Comparison of ENCODE assay signal across 22 cellular contexts in genomic region chr1:46219551-46220520, GRCh38. TPM values are rescaled to one million over a fixed set of nuclear protein-coding genes. Genes with fewer than 3 reads are reported as not detected.
DNase-seq lines count a peak whose midpoint lies in the region; ATAC-seq, FAIRE-seq and TF ChIP-seq lines count a peak whose summit lies in the region.
"Had no signal": no experiment of that assay in that cellular context is flagged by ENCODE, and none has a peak within 500 bp of the region (broad histone marks: within the 10 kb centered on the region; RNA-seq: fewer than 3 reads in every experiment).

No MANE protein-coding gene starts in this region.

- H3K79me2 ChIP-seq in HCT116 (ENCODE audit: insufficient read depth, low read length) (no peaks in the 10 kb centered on the region), K562 (ENCODE audit: control insufficient read depth, insufficient read depth, low read length) (no peaks in the 10 kb centered on the region), neural cell (replicated peaks; ENCODE audit: insufficient read depth, low read length) (no peaks in the 10 kb centered on the region)

- H3K9ac ChIP-seq in HCT116 (ENCODE audit: low read length): no peak overlapping the region
- peak overlapping the region in 1 of 2 experiments; percentile 76; a peak in 2 of 4 replicates for H3K9ac ChIP-seq in K562 (ENCODE audit: insufficient read depth in 1 of 2, low read depth in 2 of 2, low read length in 2 of 2)
- peak overlapping the region; percentile 31 for H3K9ac ChIP-seq in neural cell (ENCODE audit: low read length)

- FAIRE-seq in K562 (lab: Jason Lieb, UNC): no peak
- FAIRE-seq: bronchial epithelial cell, GM12891, small intestine had no signal

- H3K4me3 ChIP-seq in HCT116 (replicated peaks in 1 of 2; ENCODE audit: low read depth in 1 of 2, low read length in 2 of 2) (peak overlapping the region; percentile 1 to 30; a peak in 3 of 4 replicates), K562 (no peak overlapping the region), neural cell (ENCODE audit: low read length) (peak overlapping the region; percentile 47), ovary (no peak overlapping the region)

- DNase-seq in DMS79 treated with DMSO at 0.1 percent for 48 hours (lab: John Stamatoyannopoulos, UW) (peak; percentile 24), HCT116 (ENCODE audit: low read depth, low spot score) (no peak), K562 (ENCODE audit: extremely low read depth in 1 of 4, low spot score in 3 of 4) (no peak), hippocampal formation (lab: John Stamatoyannopoulos, UW) (no peak), ovary (no peak)
- DNase-seq: Caco-2; GF-D8; immature natural killer cell; NCI-H1417; SIG-M5; small intestine; stimulated activated CD4-positive, alpha-beta T cell treated with anti-CD3 and anti-CD28 coated beads, Interleukin-4, amount 100 ng/mL, for 24 hours had no signal

- TF ChIP-seq CTCF in HCT116 (IDR thresholded peaks at IDR 0.05 in 2 of 3, conservative IDR thresholded peaks at IDR 0.05 in 1 of 3; ENCODE audit: borderline replicate concordance in 1 of 3, insufficient read depth in 1 of 3, low read depth in 2 of 3, low read length in 2 of 3) (no peak), K562 (IDR thresholded peaks at IDR 0.05 in 2 of 3, conservative IDR thresholded peaks at IDR 0.05 in 1 of 3; ENCODE audit: insufficient read depth in 2 of 3, low read depth in 1 of 3, low read length in 3 of 3) (no peak), neural cell (IDR thresholded peaks at IDR 0.05; ENCODE audit: poor library complexity, severe bottlenecking) (no peak), ovary (IDR thresholded peaks at IDR 0.05) (no peak)

- TF ChIP-seq POLR2A in HCT116 (IDR thresholded peaks at IDR 0.05; ENCODE audit: borderline replicate concordance, extremely low read depth, insufficient read depth, insufficient read length) (no peak), K562 (conservative IDR thresholded peaks at IDR 0.05) (no peak), ovary (IDR thresholded peaks at IDR 0.05) (no peak)

- POLR2A ChIA-PET in HCT116 (lab: Charles Lee): no interaction called here
- POLR2A ChIA-PET in K562 (lab: Yijun Ruan, JAX): interaction anchor here (0.6 to 1.8 kb wide), 11 partner anchors 15 to 1499 kb away, joined by 3 to 6 read pairs (median 4); no protein-coding TSS in a partner anchor

- H3K36me3 ChIP-seq in HCT116 (ENCODE audit: control insufficient read depth in 1 of 2, insufficient read depth in 2 of 2, low read length in 2 of 2): no peaks in the 10 kb centered on the region
- no peaks in the 10 kb centered on the region for H3K36me3 ChIP-seq in K562 (ENCODE audit: control insufficient read depth, insufficient read depth, low read length)
- H3K36me3 ChIP-seq in neural cell (ENCODE audit: insufficient read depth, low read length): no peaks in the 10 kb centered on the region
- no peaks in the 10 kb centered on the region for H3K36me3 ChIP-seq in ovary

- TF ChIP-seq EP300 in K562 (IDR thresholded peaks at IDR 0.05; ENCODE audit: low read length) (no peak), neural cell (conservative IDR thresholded peaks at IDR 0.05; ENCODE audit: poor library complexity, severe bottlenecking) (no peak), ovary (IDR thresholded peaks at IDR 0.05) (no peak)

- H2AFZ ChIP-seq in HCT116 (ENCODE audit: low read depth, low read length, poor library complexity, severe bottlenecking) (no peak overlapping the region), K562 (ENCODE audit: low read depth, low read length) (peak overlapping the region; percentile 71; the same call in 1 of the 2 replicates), neural cell (ENCODE audit: low read depth, low read length) (peak overlapping the region; percentile 2)

- no peaks in the 10 kb centered on the region for H3K9me1 ChIP-seq in K562 (ENCODE audit: control insufficient read depth, insufficient read depth, low read length)

- peak overlapping the region; percentile 30 for H3K4me2 ChIP-seq in HCT116 (ENCODE audit: low read length)
- H3K4me2 ChIP-seq in K562 (ENCODE audit: insufficient read depth, low read length): no peak overlapping the region
- H3K4me2 ChIP-seq in neural cell (ENCODE audit: low read length): peak overlapping the region; percentile 41

- TF ChIP-seq RAD21 in HCT116 (IDR thresholded peaks at IDR 0.05; ENCODE audit: low read depth) (no peak), K562 (CRISPR knock-in tag; conservative IDR thresholded peaks at IDR 0.05 in 1 of 2, IDR thresholded peaks at IDR 0.05 in 1 of 2) (no peak), neural cell (conservative IDR thresholded peaks at IDR 0.05) (no peak)

- H3K27me3 ChIP-seq in HCT116 (ENCODE audit: insufficient read depth, low read length) (no peaks in the 10 kb centered on the region), K562 (ENCODE audit: control insufficient read depth in 2 of 2, insufficient read depth in 2 of 2, low read length in 2 of 2) (no peaks in the 10 kb centered on the region), neural cell (ENCODE audit: insufficient read depth, low read depth, low read length) (no peaks in the 10 kb centered on the region), ovary (no peaks in the 10 kb centered on the region)

- intact Hi-C loops in HCT116 (cut with micrococcal nuclease) (no loop called here), K562 (cut with micrococcal nuclease) (loop anchor here (5.0 kb wide), 1 partner anchor 998 kb away; no protein-coding TSS in a partner anchor), ovary (cut with DNase I) (no loop called here)

- in situ Hi-C loops in K562 (cut with MboI): no loop called here

- H3K9me2 ChIP-seq in HCT116 (ENCODE audit: insufficient read depth) (no peaks in the 10 kb centered on the region), neural cell (ENCODE audit: insufficient read depth, low read length) (no peaks in the 10 kb centered on the region)

- RAD21 ChIA-PET in HCT116 (lab: Charles Lee; ENCODE audit: low non-redundant PET in 1 of 2, low total read pairs in 2 of 2, uncharacterized antibody in 2 of 2, unreplicated experiment in 2 of 2): no interaction called here

- H3K9me3 ChIP-seq in HCT116 (ENCODE audit: control insufficient read depth in 1 of 2, insufficient read depth in 1 of 2, low read depth in 1 of 2, low read length in 2 of 2) (no peaks in the 10 kb centered on the region), K562 (replicated peaks; ENCODE audit: control insufficient read depth, insufficient read depth, low read depth, low read length) (no peaks in the 10 kb centered on the region), neural cell (ENCODE audit: low read length) (no peaks in the 10 kb centered on the region), ovary (no peaks in the 10 kb centered on the region)
- H3K9me3 ChIP-seq: Caco-2 had no signal

- H3F3A ChIP-seq in neural cell (ENCODE audit: insufficient read depth, low read length, poor library complexity, severe bottlenecking): no peaks in the 10 kb centered on the region

- ATAC-seq in HCT116: no peak
- ATAC-seq in K562: peak; percentile 7; the same call in 1 of the 3 replicates
- ATAC-seq in GM18520 (IDR thresholded peaks at IDR 0.05; ENCODE audit: unreplicated experiment): no peak
- no peak for ATAC-seq in activated CD4-positive, CD25-positive, alpha-beta regulatory T cell treated with anti-CD3 and anti-CD28 coated beads, Interleukin-2, amount 50 U/mL, for 24 hours

- CTCF ChIA-PET in HCT116 (lab: Charles Lee) (no interaction called here), K562 (lab: Yijun Ruan, JAX; ENCODE audit: low intra/inter-chr PET ratio) (no interaction called here)

- WGBS in K562 (ENCODE audit: insufficient coverage, low coverage, missing lambda C conversion rate): 43% methylated on average over 18 of the region's 18 CpGs
- WGBS in ovary, 3 donors: 68 to 79% (median 70%) methylated on average over 18 of the region's 18 CpGs

- H4K20me1 ChIP-seq in HCT116 (ENCODE audit: insufficient read depth) (no peaks in the 10 kb centered on the region), K562 (replicated peaks; ENCODE audit: control insufficient read depth, insufficient read depth, low read length) (no peaks in the 10 kb centered on the region), neural cell (ENCODE audit: insufficient read depth) (no peaks in the 10 kb centered on the region)

- H3K27ac ChIP-seq in HCT116 (ENCODE audit: low read depth, low read length) (no peak overlapping the region), K562 (ENCODE audit: extremely low read depth, low read depth, low read length) (no peak overlapping the region), neural cell (ENCODE audit: low read length) (peak overlapping the region; percentile 33), ovary (no peak overlapping the region)

- no TSS peak for BruUV-seq in HCT116 (replicated peaks; lab: Mats Ljungman, UMichigan)
- BruUV-seq in K562 (replicated peaks; lab: Mats Ljungman, UMichigan): no TSS peak

- H3K4me1 ChIP-seq in HCT116 (ENCODE audit: control insufficient read depth in 1 of 2, insufficient read depth in 2 of 2, low read length in 2 of 2) (peaks cover 3 to 27% of the 10 kb centered on the region in 2 experiments; a peak in 3 of 4 replicates), K562 (replicated peaks in 1 of 2; ENCODE audit: control insufficient read depth in 2 of 2, insufficient read depth in 2 of 2, low read length in 2 of 2) (peaks cover 0 to 5% of the 10 kb centered on the region in 2 experiments; a peak in 2 of 5 replicates), ovary (ENCODE audit: insufficient read depth) (no peaks in the 10 kb centered on the region)
- H3K4me1 ChIP-seq: Caco-2 had no signal

RNA-seq across cellular contexts. Expression of gene LURAP1, which starts 16.7 kb away (rescaled TPM):
- total RNA-seq in HCT116 (2021; ENCODE audit: unreplicated experiment) (not detected), K562 (2014; rRNA removed) (0.86 and 1.00 TPM in 2 replicates), K562 (2014; rRNA removed; fragmentation: Illumina TruSeq; extraction: Trizol) (0.40 and 0.54 TPM in 2 replicates), K562 (2015; rRNA removed; fragmentation: Illumina TruSeq; extraction: Trizol) (0.18 and 0.34 TPM in 2 replicates), K562 (2021) (0.60 and 0.72 TPM in 2 replicates), ovary (10 to 100 TPM in 3 of 7 donors, 1 to 10 TPM in 4; 4.5 to 15.4 (median 9.9) TPM)
- 0.07 and 0.23 TPM in 2 replicates for polyA plus RNA-seq in HCT116 (2012)
- 1.6 and 3.1 TPM in 2 replicates for total RNA-seq in K562 (2011; cell fraction: chromatin; rRNA removed; ENCODE audit: low replicate concordance)
- total RNA-seq in K562 (2011; cell fraction: nucleolus; rRNA removed): 2.5 and 3.2 TPM in 2 replicates
- 2.6 and 3.4 TPM in 2 replicates for total RNA-seq in K562 (2011; cell fraction: nucleoplasm; rRNA removed)
- polyA plus RNA-seq in K562 (2011; rRNA removed) (0.76 and 1.1 TPM in 2 replicates), K562 (2014; fragmentation: Illumina TruSeq; extraction: Trizol) (0.45 and 0.54 TPM in 2 replicates), K562 (2014; fragmentation: Nextera tagmentation; extraction: Ambion mirVana) (under 1 TPM in 1 of 2 experiments, not detected in 1; 0.07 TPM), K562 (2014; rRNA removed) (0.50 and 1.2 TPM in 2 replicates), neural cell (0.50 TPM in 1 of 2 replicates, not detected in the other), ovary (1 to 10 TPM; 3.7 to 6.1 TPM)
- polyA plus RNA-seq in K562 (2011; cell fraction: cytosol; rRNA removed): 0.49 and 1.4 TPM in 2 replicates
- 0.97 and 1.6 TPM in 2 replicates for polyA plus RNA-seq in K562 (2011; cell fraction: nucleus; rRNA removed)
- 0.35 TPM in 2 replicates for polyA plus RNA-seq in K562 (2012)
- 0.54 and 0.81 TPM in 2 replicates for polyA minus RNA-seq in K562 (2011; rRNA and poly(A)+ RNA removed)
- 0.86 TPM in 1 of 2 replicates, not detected in the other for polyA minus RNA-seq in K562 (2011; cell fraction: cytosol; rRNA and poly(A)+ RNA removed)
- 0.33 and 0.67 TPM in 2 replicates for polyA minus RNA-seq in K562 (2011; cell fraction: nucleus; rRNA and poly(A)+ RNA removed)
- 0.49 and 0.58 TPM in 2 replicates for polyA minus RNA-seq in neural cell
- total RNA-seq: Caco-2, NCI-H460 had no signal

RNA-seq across cellular contexts. Expression of gene POMGNT1, which starts 21.6 kb away (rescaled TPM):
- 97.7 TPM for total RNA-seq in HCT116 (2021; ENCODE audit: unreplicated experiment)
- polyA plus RNA-seq in HCT116 (2012): 71.8 and 73.8 TPM in 2 replicates
- total RNA-seq in K562 (2011; cell fraction: chromatin; rRNA removed; ENCODE audit: low replicate concordance): 86.0 and 173 TPM in 2 replicates
- total RNA-seq in K562 (2011; cell fraction: nucleolus; rRNA removed): 132 and 135 TPM in 2 replicates
- total RNA-seq in K562 (2011; cell fraction: nucleoplasm; rRNA removed): 113 and 115 TPM in 2 replicates
- total RNA-seq in K562 (2014; rRNA removed): 36.4 and 44.0 TPM in 2 replicates
- 30.3 and 33.8 TPM in 2 replicates for total RNA-seq in K562 (2014; rRNA removed; fragmentation: Illumina TruSeq; extraction: Trizol)
- 43.4 and 48.4 TPM in 2 replicates for total RNA-seq in K562 (2015; rRNA removed; fragmentation: Illumina TruSeq; extraction: Trizol)
- total RNA-seq in K562 (2021): 57.9 and 58.9 TPM in 2 replicates
- polyA plus RNA-seq in K562 (2011; rRNA removed): 42.7 and 50.7 TPM in 2 replicates
- 44.5 and 48.5 TPM in 2 replicates for polyA plus RNA-seq in K562 (2011; cell fraction: cytosol; rRNA removed)
- polyA plus RNA-seq in K562 (2011; cell fraction: nucleus; rRNA removed): 131 and 161 TPM in 2 replicates
- 41.3 and 59.8 TPM in 2 replicates for polyA plus RNA-seq in K562 (2012)
- polyA plus RNA-seq in K562 (2014; fragmentation: Illumina TruSeq; extraction: Trizol): 45.6 and 47.8 TPM in 2 replicates
- 10 to 100 TPM; 14.1 to 27.9 TPM for polyA plus RNA-seq in K562 (2014; fragmentation: Nextera tagmentation; extraction: Ambion mirVana)
- polyA plus RNA-seq in K562 (2014; rRNA removed): 37.8 and 43.5 TPM in 2 replicates
- polyA minus RNA-seq in K562 (2011; rRNA and poly(A)+ RNA removed): 24.4 and 30.9 TPM in 2 replicates
- polyA minus RNA-seq in K562 (2011; cell fraction: cytosol; rRNA and poly(A)+ RNA removed): 21.5 and 24.7 TPM in 2 replicates
- 25.7 and 38.8 TPM in 2 replicates for polyA minus RNA-seq in K562 (2011; cell fraction: nucleus; rRNA and poly(A)+ RNA removed)
- polyA plus RNA-seq in neural cell: 128 and 147 TPM in 2 replicates
- 55.2 and 56.0 TPM in 2 replicates for polyA minus RNA-seq in neural cell
- total RNA-seq in ovary: 10 to 100 TPM; 19.1 to 49.2 (median 40.2) TPM
- 10 to 100 TPM; 27.6 to 42.1 TPM for polyA plus RNA-seq in ovary

RNA-seq across cellular contexts. Expression of gene RAD54L, which starts 27.7 kb away (rescaled TPM):
- total RNA-seq in HCT116 (2021; ENCODE audit: unreplicated experiment) (28.9 TPM), K562 (2014; rRNA removed) (33.1 and 37.5 TPM in 2 replicates), K562 (2014; rRNA removed; fragmentation: Illumina TruSeq; extraction: Trizol) (19.9 and 25.3 TPM in 2 replicates), K562 (2015; rRNA removed; fragmentation: Illumina TruSeq; extraction: Trizol) (30.9 and 31.2 TPM in 2 replicates), K562 (2021) (67.0 and 72.7 TPM in 2 replicates), ovary (1 to 10 TPM in 2 of 7 donors, under 1 TPM in 4, not detected in 1; 0.28 to 1.4 (median 0.82) TPM)
- 26.6 and 28.6 TPM in 2 replicates for polyA plus RNA-seq in HCT116 (2012)
- 121 and 199 TPM in 2 replicates for total RNA-seq in K562 (2011; cell fraction: chromatin; rRNA removed; ENCODE audit: low replicate concordance)
- 90.1 and 94.5 TPM in 2 replicates for total RNA-seq in K562 (2011; cell fraction: nucleolus; rRNA removed)
- total RNA-seq in K562 (2011; cell fraction: nucleoplasm; rRNA removed): 71.5 and 90.3 TPM in 2 replicates
- polyA plus RNA-seq in K562 (2011; rRNA removed) (17.9 and 38.9 TPM in 2 replicates), K562 (2014; fragmentation: Illumina TruSeq; extraction: Trizol) (77.7 and 80.1 TPM in 2 replicates), K562 (2014; fragmentation: Nextera tagmentation; extraction: Ambion mirVana) (10 to 100 TPM; 37.1 to 92.3 TPM), K562 (2014; rRNA removed) (38.2 and 43.9 TPM in 2 replicates), neural cell (1.1 TPM in 1 of 2 replicates, not detected in the other), ovary (under 1 TPM; 0.50 to 0.63 TPM)
- polyA plus RNA-seq in K562 (2011; cell fraction: cytosol; rRNA removed): 25.3 and 30.2 TPM in 2 replicates
- polyA plus RNA-seq in K562 (2011; cell fraction: nucleus; rRNA removed): 141 and 147 TPM in 2 replicates
- 41.9 and 42.0 TPM in 2 replicates for polyA plus RNA-seq in K562 (2012)
- polyA minus RNA-seq in K562 (2011; rRNA and poly(A)+ RNA removed): 23.8 and 25.3 TPM in 2 replicates
- polyA minus RNA-seq in K562 (2011; cell fraction: cytosol; rRNA and poly(A)+ RNA removed): 21.7 and 27.2 TPM in 2 replicates
- polyA minus RNA-seq in K562 (2011; cell fraction: nucleus; rRNA and poly(A)+ RNA removed): 27.9 and 34.2 TPM in 2 replicates
- polyA minus RNA-seq in neural cell: 0.46 and 0.97 TPM in 2 replicates

RNA-seq across cellular contexts. Expression of gene P3R3URF, which starts 43.5 kb away (rescaled TPM):
- total RNA-seq in HCT116 (2021; ENCODE audit: unreplicated experiment): not detected
- not detected in 2 replicates for polyA plus RNA-seq in HCT116 (2012)
- not detected in 2 replicates for total RNA-seq in K562 (2011; cell fraction: chromatin; rRNA removed; ENCODE audit: low replicate concordance)
- total RNA-seq in K562 (2011; cell fraction: nucleolus; rRNA removed): not detected in 2 replicates
- total RNA-seq in K562 (2011; cell fraction: nucleoplasm; rRNA removed): not detected in 2 replicates
- total RNA-seq in K562 (2014; rRNA removed): not detected in 2 replicates
- not detected in 2 replicates for total RNA-seq in K562 (2014; rRNA removed; fragmentation: Illumina TruSeq; extraction: Trizol)
- not detected in 2 replicates for total RNA-seq in K562 (2015; rRNA removed; fragmentation: Illumina TruSeq; extraction: Trizol)
- total RNA-seq in K562 (2021): not detected in 2 replicates
- not detected in 2 replicates for polyA plus RNA-seq in K562 (2011; rRNA removed)
- not detected in 2 replicates for polyA plus RNA-seq in K562 (2011; cell fraction: cytosol; rRNA removed)
- not detected in 2 replicates for polyA plus RNA-seq in K562 (2011; cell fraction: nucleus; rRNA removed)
- not detected in 2 replicates for polyA plus RNA-seq in K562 (2012)
- polyA plus RNA-seq in K562 (2014; fragmentation: Illumina TruSeq; extraction: Trizol): not detected in 2 replicates
- not detected for polyA plus RNA-seq in K562 (2014; fragmentation: Nextera tagmentation; extraction: Ambion mirVana)
- polyA plus RNA-seq in K562 (2014; rRNA removed): not detected in 2 replicates
- not detected in 2 replicates for polyA minus RNA-seq in K562 (2011; rRNA and poly(A)+ RNA removed)
- not detected in 2 replicates for polyA minus RNA-seq in K562 (2011; cell fraction: cytosol; rRNA and poly(A)+ RNA removed)
- polyA minus RNA-seq in K562 (2011; cell fraction: nucleus; rRNA and poly(A)+ RNA removed): not detected in 2 replicates
- not detected in 2 replicates for polyA plus RNA-seq in neural cell
- polyA minus RNA-seq in neural cell: not detected in 2 replicates
- not detected for total RNA-seq in ovary
- polyA plus RNA-seq in ovary: not detected
- total RNA-seq: activated T-helper 17 cell treated with anti-CD3 and anti-CD28 coated beads, Interleukin-2, amount 50 U/mL, for 72 hours; bronchial epithelial cell; Caco-2; esophagus mucosa; HT1080; lower leg skin; NCI-H460 had no signal
- polyA plus RNA-seq: immature natural killer cell, small intestine had no signal

RNA-seq across cellular contexts. Expression of gene TSPAN1, which starts 44.9 kb away (rescaled TPM):
- 9.9 TPM for total RNA-seq in HCT116 (2021; ENCODE audit: unreplicated experiment)
- polyA plus RNA-seq in HCT116 (2012): 24.2 and 30.2 TPM in 2 replicates
- total RNA-seq in K562 (2011; cell fraction: chromatin; rRNA removed; ENCODE audit: low replicate concordance): not detected in 2 replicates
- total RNA-seq in K562 (2011; cell fraction: nucleolus; rRNA removed): 0.53 TPM in 1 of 2 replicates, not detected in the other
- not detected in 2 replicates for total RNA-seq in K562 (2011; cell fraction: nucleoplasm; rRNA removed)
- not detected in 2 replicates for total RNA-seq in K562 (2014; rRNA removed)
- total RNA-seq in K562 (2014; rRNA removed; fragmentation: Illumina TruSeq; extraction: Trizol): not detected in 2 replicates
- not detected in 2 replicates for total RNA-seq in K562 (2015; rRNA removed; fragmentation: Illumina TruSeq; extraction: Trizol)
- 0.38 and 0.58 TPM in 2 replicates for total RNA-seq in K562 (2021)
- polyA plus RNA-seq in K562 (2011; rRNA removed): not detected in 2 replicates
- polyA plus RNA-seq in K562 (2011; cell fraction: cytosol; rRNA removed): not detected in 2 replicates
- polyA plus RNA-seq in K562 (2011; cell fraction: nucleus; rRNA removed): 0.20 TPM in 1 of 2 replicates, not detected in the other
- polyA plus RNA-seq in K562 (2012): 0.07 and 0.22 TPM in 2 replicates
- not detected in 2 replicates for polyA plus RNA-seq in K562 (2014; fragmentation: Illumina TruSeq; extraction: Trizol)
- not detected for polyA plus RNA-seq in K562 (2014; fragmentation: Nextera tagmentation; extraction: Ambion mirVana)
- polyA plus RNA-seq in K562 (2014; rRNA removed): not detected in 2 replicates
- not detected in 2 replicates for polyA minus RNA-seq in K562 (2011; rRNA and poly(A)+ RNA removed)
- polyA minus RNA-seq in K562 (2011; cell fraction: cytosol; rRNA and poly(A)+ RNA removed): not detected in 2 replicates
- not detected in 2 replicates for polyA minus RNA-seq in K562 (2011; cell fraction: nucleus; rRNA and poly(A)+ RNA removed)
- polyA plus RNA-seq in neural cell: 0.62 and 0.96 TPM in 2 replicates
- polyA minus RNA-seq in neural cell: not detected in 2 replicates
- 10 to 100 TPM in 1 of 7 donors, 1 to 10 TPM in 4, under 1 TPM in 2; 0.18 to 26.9 (median 3.1) TPM for total RNA-seq in ovary
- 1 to 10 TPM in 1 of 2 donors, under 1 TPM in 1; 0.65 to 2.8 TPM for polyA plus RNA-seq in ovary
- total RNA-seq: activated T-helper 17 cell treated with anti-CD3 and anti-CD28 coated beads, Interleukin-2, amount 50 U/mL, for 72 hours had no signal
- polyA plus RNA-seq: immature natural killer cell had no signal

Comparison
In these comparisons a context has a peak if more than half of its experiments do, and no peak if none do; other contexts are left out.
1. H3K4me3 ChIP-seq: peak in HCT116 (2 of 2) and neural cell (single experiment); none in K562 (single experiment) and ovary (single experiment).
2. RNA of gene RAD54L, which starts 27.7 kb away (total RNA-seq): 19.9 to 199 TPM in K562 and 28.9 TPM in HCT116 (single experiment); 0.28 to 1.4 TPM in ovary; every median in the first group is over 4 times any median in the second.